ENCODE assay signal across 14 cellular contexts in genomic region chr11:84291996-84292395, GRCh38.
"Had no signal": no experiment of that assay in that cellular context is flagged by ENCODE, and none has a peak within 500 bp of the region (broad histone marks: within the 10 kb centered on the region; RNA-seq: fewer than 3 reads in every experiment).

No MANE protein-coding gene starts in this region.

- H3K4me3 ChIP-seq: body of pancreas, left lung, tibial artery, uterus had no signal

- H3K4me1 ChIP-seq: body of pancreas, tibial artery, uterus had no signal

- ATAC-seq: body of pancreas; effector memory CD8-positive, alpha-beta T cell; left lung; natural killer cell; stimulated activated naive B cell treated with anti-CD40 and anti-IgM and Interleukin-4, amounts not matched to agents 10 μg/mL and 1 μg/mL and 100 μg/mL, for 72 hours had no signal

- H3K27me3 ChIP-seq: body of pancreas, left lung, neutrophil, tibial artery, uterus had no signal

- H3K27ac ChIP-seq: body of pancreas, left lung, neutrophil, tibial artery, uterus, VCaP had no signal

- DNase-seq: activated CD4-positive, alpha-beta T cell treated with anti-CD3 and anti-CD28 coated beads, Interleukin-2, amount 50 U/mL, for 48 hours; activated naive CD4-positive, alpha-beta T cell treated with anti-CD3 and anti-CD28 coated beads, Interleukin-2, amount 10 ng/mL, durations not matched to agents 7 days and 5 days; body of pancreas; effector memory CD8-positive, alpha-beta T cell; islet precursor cell; left lung; natural killer cell; retina; stimulated activated CD4-positive, alpha-beta T cell treated with anti-CD3 and anti-CD28 coated beads, Interleukin-2, amount 100 ng/mL, for 48 hours; stimulated activated naive B cell treated with anti-CD40 and anti-IgM and Interleukin-4, amounts not matched to agents 10 μg/mL and 1 μg/mL and 100 μg/mL, for 72 hours; tibial artery; uterus had no signal

- H3K36me3 ChIP-seq: left lung, neutrophil, tibial artery, uterus had no signal

- H3K9me3 ChIP-seq: body of pancreas, left lung, neutrophil, tibial artery, uterus had no signal
